Comparison of ENCODE assay signal across 16 cellular contexts in genomic region chr9:126548312-126548711, GRCh38.
DNase-seq lines count a peak whose midpoint lies in the region; ATAC-seq and TF ChIP-seq lines count a peak whose summit lies in the region.
"Had no signal": no experiment of that assay in that cellular context is flagged by ENCODE, and none has a peak within 500 bp of the region (broad histone marks: within the 10 kb centered on the region; RNA-seq: fewer than 3 reads in every experiment).

No MANE protein-coding gene starts in this region.

- H3K14ac ChIP-seq in neuronal stem cell (ENCODE audit: low read length), result peak overlapping the region; percentile 60

- H4K8ac ChIP-seq in neuronal stem cell (ENCODE audit: low read depth, low read length), result no peak overlapping the region

- H4K91ac ChIP-seq in neuronal stem cell (ENCODE audit: low read depth, low read length, poor library complexity), result no peak overlapping the region

- no peak overlapping the region for H2BK5ac ChIP-seq in neuronal stem cell (ENCODE audit: low read length)

- H3K27me3 ChIP-seq in hepatocyte, result no peaks in the 10 kb centered on the region
- peaks cover 0 to 37% (median 0%) of the 10 kb centered on the region in 3 experiments for H3K27me3 ChIP-seq in neuronal stem cell (ENCODE audit: control insufficient read depth in 3 of 3, insufficient read depth in 3 of 3, low read depth in 1 of 3, low read length in 3 of 3)
- H3K27me3 ChIP-seq: BE2C had no signal

- DNase-seq in hepatocyte (ENCODE audit: low spot score) (peak; percentile 4), neuronal stem cell (ENCODE audit: low spot score) (no peak), middle frontal gyrus (ENCODE audit: extremely low spot score, low spot score) (no peak), sciatic nerve (ENCODE audit: low spot score) (no peak), ureter (ENCODE audit: low spot score) (no peak)
- DNase-seq: CD8-positive, alpha-beta T cell; COR-L47; GOT3; HFFc6; KG1 had no signal

- ATAC-seq in sciatic nerve (no peak), GM21529 (IDR thresholded peaks at IDR 0.05; ENCODE audit: unreplicated experiment) (no peak)
- ATAC-seq: A549; CD8-positive, alpha-beta T cell had no signal

- no peaks in the 10 kb centered on the region for H3K79me1 ChIP-seq in neuronal stem cell (ENCODE audit: low read depth, low read length)

- intact Hi-C loops in sciatic nerve (cut with DNase I), result no loop called here

- no peaks in the 10 kb centered on the region for H3K9me2 ChIP-seq in hepatocyte (replicated peaks; ENCODE audit: insufficient read depth)

- H3K23ac ChIP-seq in neuronal stem cell (ENCODE audit: low read depth, low read length, poor library complexity), result no peak overlapping the region

- H2AK5ac ChIP-seq in neuronal stem cell (ENCODE audit: low read depth, low read length), result peak overlapping the region; percentile 41

- H3K27ac ChIP-seq in HEK293 (ENCODE audit: extremely low read depth, low read depth, low read length) (no peak overlapping the region), hepatocyte (no peak overlapping the region), neuronal stem cell (replicated peaks; ENCODE audit: low read length) (no peak overlapping the region)
- H3K27ac ChIP-seq: A549, C4-2B had no signal

- H3K4me1 ChIP-seq in HEK293 (ENCODE audit: control insufficient read depth, insufficient read depth, low read length) (no peaks in the 10 kb centered on the region), hepatocyte (ENCODE audit: insufficient read depth) (no peaks in the 10 kb centered on the region), neuronal stem cell (ENCODE audit: control insufficient read depth in 2 of 2, insufficient read depth in 1 of 2, low read depth in 1 of 2, low read length in 2 of 2) (peaks cover 0 to 7% of the 10 kb centered on the region in 2 donors)
- H3K4me1 ChIP-seq: A549, HAP-1 had no signal

- CTCF ChIA-PET in HEK293 (lab: Yijun Ruan, JAX), result interaction anchor here (0.8 to 1.0 kb wide), 2 partner anchors 10 to 34 kb away, joined by 3 read pairs; no protein-coding TSS in a partner anchor

- no peaks in the 10 kb centered on the region for H4K20me1 ChIP-seq in hepatocyte (ENCODE audit: insufficient read depth, poor library complexity, severe bottlenecking)

- WGBS in hepatocyte (ENCODE audit: low lambda C conversion rate, missing lambda C conversion rate), result 80% methylated on average over 7 of the region's 7 CpGs
- no CpG with 5 or more reads among the region's 7 CpGs for WGBS in neuronal stem cell (ENCODE audit: extremely low coverage in 2 of 2, insufficient read length in 2 of 2, insufficient replicate concordance in 1 of 2), 2 donors

- H3K9me3 ChIP-seq in HEK293 (ENCODE audit: control insufficient read depth, insufficient read depth, low read depth, low read length) (no peaks in the 10 kb centered on the region), hepatocyte (ENCODE audit: low read depth) (no peaks in the 10 kb centered on the region), neuronal stem cell (replicated peaks in 1 of 2; ENCODE audit: control insufficient read depth in 2 of 2, insufficient read depth in 1 of 2, low read depth in 1 of 2, low read length in 2 of 2) (no peaks in the 10 kb centered on the region)
- H3K9me3 ChIP-seq: A549, BE2C, HAP-1 had no signal

- H3K18ac ChIP-seq in neuronal stem cell (ENCODE audit: low read length), result peak overlapping the region; percentile 46

- no peak overlapping the region for H2BK120ac ChIP-seq in neuronal stem cell (ENCODE audit: low read depth, low read length)

- no peak overlapping the region for H3K9ac ChIP-seq in neuronal stem cell (ENCODE audit: low read depth, low read length, poor library complexity)

- H3K4me2 ChIP-seq in hepatocyte (no peak overlapping the region), neuronal stem cell (ENCODE audit: insufficient read depth, low read length, poor library complexity, severe bottlenecking) (no peak overlapping the region)
- H3K4me2 ChIP-seq: A549 had no signal

- H3K36me3 ChIP-seq in HEK293 (ENCODE audit: control insufficient read depth in 2 of 2, insufficient read depth in 1 of 2, low read length in 2 of 2) (no peaks in the 10 kb centered on the region), hepatocyte (replicated peaks; ENCODE audit: insufficient read depth, low read depth) (no peaks in the 10 kb centered on the region), neuronal stem cell (replicated peaks in 1 of 2; ENCODE audit: control insufficient read depth in 2 of 2, insufficient read depth in 2 of 2, low read length in 2 of 2) (no peaks in the 10 kb centered on the region)
- H3K36me3 ChIP-seq: BE2C, HAP-1 had no signal

- POLR2A ChIA-PET in HEK293 (lab: Yijun Ruan, JAX), result interaction anchor here (0.7 kb wide), 1 partner anchor 17 kb away, joined by 3 read pairs; no protein-coding TSS in a partner anchor

- H2AFZ ChIP-seq in hepatocyte, result no peak overlapping the region
- no peak overlapping the region for H2AFZ ChIP-seq in neuronal stem cell (ENCODE audit: low read length)

- no peak for TF ChIP-seq CTCF in HEK293 (tag by site-specific recombination; IDR thresholded peaks at IDR 0.05)
- no peak for TF ChIP-seq CTCF in hepatocyte (IDR thresholded peaks at IDR 0.05; ENCODE audit: poor library complexity)

- H3K4ac ChIP-seq in neuronal stem cell (ENCODE audit: low read length), result no peak overlapping the region

- H2BK15ac ChIP-seq in neuronal stem cell (ENCODE audit: low read length), result peak overlapping the region; percentile 23

- H2BK12ac ChIP-seq in neuronal stem cell (ENCODE audit: low read length), result no peak overlapping the region

- no peaks in the 10 kb centered on the region for H3K79me2 ChIP-seq in hepatocyte

- H3K4me3 ChIP-seq in HEK293 (ENCODE audit: low read depth, low read length) (no peak overlapping the region), hepatocyte (no peak overlapping the region), neuronal stem cell (ENCODE audit: low read length in 2 of 2) (no peak overlapping the region)
- H3K4me3 ChIP-seq: A549, HAP-1 had no signal

TF ChIP-seq in HEK293, 187 proteins besides CTCF, POLR2A, EP300 and RAD21:
- TF ChIP-seq ZNF138 (tag by site-specific recombination; IDR thresholded peaks at IDR 0.05; ENCODE audit: borderline replicate concordance), result no peak
- TF ChIP-seq ZNF302 (tag by site-specific recombination; IDR thresholded peaks at IDR 0.05; ENCODE audit: low read depth), result no peak
- TF ChIP-seq ZNF548 (tag by site-specific recombination; IDR thresholded peaks at IDR 0.05), result no peak
- TF ChIP-seq ZNF580 (tag by site-specific recombination; IDR thresholded peaks at IDR 0.05), result no peak
- no peak for TF ChIP-seq ZNF223 (tag by site-specific recombination; IDR thresholded peaks at IDR 0.05)
- 0 out of 2 replicates have a peak, but pooled peaks have one; percentile 25 for TF ChIP-seq GLIS1 (tag by site-specific recombination; IDR thresholded peaks at IDR 0.05)
